In genomic region chr20:50094522-50094921, GRCh38 we compare ENCODE assay signal across 34 cellular contexts.
"Had no signal": no experiment of that assay in that cellular context is flagged by ENCODE, and none has a peak within 500 bp of the region (broad histone marks: within the 10 kb centered on the region; RNA-seq: fewer than 3 reads in every experiment).

No MANE protein-coding gene starts in this region.

- H3K27me3 Mint-ChIP-seq: activated CD4-positive, alpha-beta T cell treated with anti-CD3 and anti-CD28 coated beads, Interleukin-2, amount 10 ng/mL, durations not matched to agents 7 days and 5 days; activated naive CD8-positive, alpha-beta T cell treated with anti-CD3 and anti-CD28 coated beads, Interleukin-2, amount 10 ng/mL, durations not matched to agents 7 days and 5 days; activated T-helper 17 cell treated with anti-CD3 and anti-CD28 coated beads, Interleukin-2, amount 50 U/mL, for 72 hours had no signal

- DNase-seq: activated CD4-positive, alpha-beta T cell treated with anti-CD3 and anti-CD28 coated beads for 1 hour; activated CD4-positive, alpha-beta T cell treated with anti-CD3 and anti-CD28 coated beads, Interleukin-2, amount 10 ng/mL, durations not matched to agents 7 days and 5 days; activated CD4-positive, alpha-beta T cell treated with anti-CD3 and anti-CD28 coated beads, Interleukin-2, amount 50 U/mL, for 48 hours; activated CD4-positive, CD25-positive, alpha-beta regulatory T cell; activated CD8-positive, alpha-beta T cell treated with anti-CD3 and anti-CD28 coated beads, Interleukin-2, amount 10 ng/mL, durations not matched to agents 7 days and 5 days; activated effector memory CD4-positive, alpha-beta T cell treated with anti-CD3 and anti-CD28 coated beads, Interleukin-2, amount 50 U/mL, for 16 hours; activated naive CD4-positive, alpha-beta T cell; activated naive CD4-positive, alpha-beta T cell treated with anti-CD3 and anti-CD28 coated beads, Interleukin-2, amount 50 U/mL, for 16 hours; activated naive CD8-positive, alpha-beta T cell treated with anti-CD3 and anti-CD28 coated beads, Interleukin-2, amount 10 ng/mL, durations not matched to agents 7 days and 5 days; activated T-cell treated with anti-CD3 and anti-CD28 coated beads for 4 hours; activated T-cell treated with anti-CD3 and anti-CD28 coated beads, Interleukin-2, amount 50 U/mL, for 48 hours; adrenal gland; body of pancreas; caudate nucleus; cerebellar nuclear complex; NCI-H1092 treated with DMSO at 0.1 percent for 48 hours; NCI-H1417; NCI-H146; NCI-H187; NCI-H2029 treated with DMSO at 0.1 percent for 48 hours; NCI-H2107; NCI-H2171; NCI-H510A; NCI-H526; NCI-H748 treated with DMSO at 0.1 percent for 48 hours; NK-92 treated with Interleukin-12 subunit alpha and Interleukin-12 subunit beta, amount 100 ng/mL, for 24 hours; OCI-M1; Right ventricle myocardium superior; SW 1271; T1000; WERI-Rb-1 had no signal

- H3K4me3 Mint-ChIP-seq: activated CD4-positive, alpha-beta T cell treated with anti-CD3 and anti-CD28 coated beads, Interleukin-2, amount 10 ng/mL, durations not matched to agents 7 days and 5 days; activated CD8-positive, alpha-beta T cell treated with anti-CD3 and anti-CD28 coated beads, Interleukin-2, amount 10 ng/mL, durations not matched to agents 7 days and 5 days; activated naive CD8-positive, alpha-beta T cell treated with anti-CD3 and anti-CD28 coated beads, Interleukin-2, amount 10 ng/mL, durations not matched to agents 7 days and 5 days; activated T-helper 17 cell treated with anti-CD3 and anti-CD28 coated beads, Interleukin-2, amount 50 U/mL, for 72 hours had no signal

- H3K27ac Mint-ChIP-seq: activated CD4-positive, alpha-beta T cell treated with anti-CD3 and anti-CD28 coated beads, Interleukin-2, amount 10 ng/mL, durations not matched to agents 7 days and 5 days; activated CD8-positive, alpha-beta T cell treated with anti-CD3 and anti-CD28 coated beads, Interleukin-2, amount 10 ng/mL, durations not matched to agents 7 days and 5 days; activated naive CD8-positive, alpha-beta T cell treated with anti-CD3 and anti-CD28 coated beads, Interleukin-2, amount 10 ng/mL, durations not matched to agents 7 days and 5 days; activated T-helper 17 cell treated with anti-CD3 and anti-CD28 coated beads, Interleukin-2, amount 50 U/mL, for 72 hours had no signal

- ATAC-seq: activated CD8-positive, alpha-beta T cell treated with anti-CD3 and anti-CD28 coated beads, Interleukin-2, amount 10 ng/mL, durations not matched to agents 7 days and 5 days; activated T-helper 17 cell treated with anti-CD3 and anti-CD28 coated beads, Interleukin-2, amount 50 U/mL, for 72 hours; body of pancreas; K562 had no signal

- H3K9me3 ChIP-seq: adrenal gland, body of pancreas, breast epithelium had no signal

- H3K36me3 ChIP-seq: breast epithelium had no signal

- H3K27me3 ChIP-seq: adrenal gland, body of pancreas, breast epithelium had no signal

- H3K27ac ChIP-seq: adrenal gland, body of pancreas, breast epithelium, WERI-Rb-1 had no signal

- H3K9me3 Mint-ChIP-seq: activated CD4-positive, alpha-beta T cell treated with anti-CD3 and anti-CD28 coated beads, Interleukin-2, amount 10 ng/mL, durations not matched to agents 7 days and 5 days; activated naive CD8-positive, alpha-beta T cell treated with anti-CD3 and anti-CD28 coated beads, Interleukin-2, amount 10 ng/mL, durations not matched to agents 7 days and 5 days; activated T-helper 17 cell treated with anti-CD3 and anti-CD28 coated beads, Interleukin-2, amount 50 U/mL, for 72 hours had no signal

- H3K4me1 ChIP-seq: breast epithelium had no signal

- H3K4me3 ChIP-seq: adrenal gland, body of pancreas, breast epithelium, K562 had no signal
